In genomic region chr2:24827321-24828261, GRCh38 we compare ENCODE assay signal across 8 cellular contexts. TPM values are rescaled to one million over a fixed set of nuclear protein-coding genes. Genes with fewer than 3 reads are reported as not detected.
DNase-seq lines count a peak whose midpoint lies in the region; ATAC-seq and TF ChIP-seq lines count a peak whose summit lies in the region.

No MANE protein-coding gene starts in this region.

- peaks cover 29% of the 10 kb centered on the region for H3K36me3 Mint-ChIP-seq in brain

- H3K4me3 Mint-ChIP-seq in brain: peak overlapping the region in 1 of 5 experiments; percentile 10

- H3K9me3 Mint-ChIP-seq in brain: no peaks in the 10 kb centered on the region

- peak; percentile 92 for TF ChIP-seq CTCF in GM12873 (IDR thresholded peaks at IDR 0.05; ENCODE audit: insufficient read depth, low read depth, low read length, missing control alignments)
- peak; percentile 88 to 94 for TF ChIP-seq CTCF in brain (conservative IDR thresholded peaks at IDR 0.05)
- peak; percentile 81 to 96 (median 89) for TF ChIP-seq CTCF in spleen (IDR thresholded peaks at IDR 0.05 in 8 of 11, conservative IDR thresholded peaks at IDR 0.05 in 3 of 11)

- H3K9me3 ChIP-seq in spleen: no peaks in the 10 kb centered on the region

- peaks cover 0 to 19% (median 5%) of the 10 kb centered on the region in 6 donors for H3K4me1 ChIP-seq in spleen

- no peak for TF ChIP-seq POLR2A in spleen (IDR thresholded peaks at IDR 0.05)

- H3K4me3 ChIP-seq in spleen: no peak overlapping the region

- no peaks in the 10 kb centered on the region for H3K27me3 Mint-ChIP-seq in brain

- ATAC-seq in HG02852 (IDR thresholded peaks at IDR 0.05; ENCODE audit: unreplicated experiment) (peak; percentile 78), HG03469 (IDR thresholded peaks at IDR 0.05; ENCODE audit: unreplicated experiment) (no peak)

- H3K27ac Mint-ChIP-seq in brain: peak overlapping the region; percentile 40 to 85 (median 81)

- peaks cover 0 to 65% (median 4%) of the 10 kb centered on the region in 6 donors for H3K36me3 ChIP-seq in spleen

- intact Hi-C loops in spleen (cut with DNase I; ENCODE audit: low total_unique reads): loop anchor here (2.0 kb wide), 1 partner anchor 417 kb away; no protein-coding TSS in a partner anchor

- DNase-seq in NCI-H2107 treated with DMSO at 0.1 percent for 48 hours (lab: John Stamatoyannopoulos, UW; ENCODE audit: unreplicated experiment): peak; percentile 78
- peak; percentile 62 for DNase-seq in UCSD-AML1 (lab: John Stamatoyannopoulos, UW; ENCODE audit: unreplicated experiment)
- peak; percentile 94 for DNase-seq in iPS-NIHi7 (ENCODE audit: extremely low spot score)
- DNase-seq in spleen: peak; percentile 87

- H3K27ac ChIP-seq in spleen: no peak overlapping the region

- 44 to 67% (median 52%) methylated on average over 25 to 31 of the region's 31 CpGs for WGBS in spleen, 5 donors

- H3K27me3 ChIP-seq in spleen (replicated peaks in 1 of 7): no peaks in the 10 kb centered on the region

- peaks cover 37% of the 10 kb centered on the region for H3K4me1 Mint-ChIP-seq in brain

RNA-seq across cellular contexts. Expression of gene CENPO, which starts 34.4 kb away (rescaled TPM):
- polyA plus RNA-seq in brain (ENCODE audit: insufficient read depth, low read depth, low replicate concordance) (27.4 TPM), spleen (1 to 10 TPM; 1.7 to 3.4 (median 2.6) TPM)
- total RNA-seq in spleen: 10 to 100 TPM in 1 of 7 donors, 1 to 10 TPM in 6; 6.8 to 10.4 (median 8.7) TPM

RNA-seq across cellular contexts. Expression of gene PTRHD1, which starts 34.4 kb away (rescaled TPM):
- polyA plus RNA-seq in brain (ENCODE audit: insufficient read depth, low read depth, low replicate concordance): 58.8 TPM
- total RNA-seq in spleen: 10 to 100 TPM; 11.0 to 26.9 (median 20.5) TPM
- 10 to 100 TPM; 36.4 to 42.0 (median 36.5) TPM for polyA plus RNA-seq in spleen
